13 cellular contexts compared by ENCODE assay signal in genomic region chr1:201546093-201546492, GRCh38. TPM values are rescaled to one million over a fixed set of nuclear protein-coding genes. Genes with fewer than 3 reads are reported as not detected.
DNase-seq lines count a peak whose midpoint lies in the region; ATAC-seq, FAIRE-seq and TF ChIP-seq lines count a peak whose summit lies in the region.
"Had no signal": no experiment of that assay in that cellular context is flagged by ENCODE, and none has a peak within 500 bp of the region (broad histone marks: within the 10 kb centered on the region; RNA-seq: fewer than 3 reads in every experiment).

No MANE protein-coding gene starts in this region.

- H3K18ac ChIP-seq in neuronal stem cell (ENCODE audit: low read length) = no peak overlapping the region

- H3K23ac ChIP-seq in neuronal stem cell (ENCODE audit: low read depth, low read length, poor library complexity) = no peak overlapping the region

- no peak overlapping the region for H3K14ac ChIP-seq in neuronal stem cell (ENCODE audit: low read length)

- H3K27me3 ChIP-seq in GM12878 (replicated peaks in 1 of 2; ENCODE audit: control insufficient read depth in 2 of 2, insufficient read depth in 2 of 2, low read length in 1 of 2) (no peaks in the 10 kb centered on the region), neuronal stem cell (ENCODE audit: control insufficient read depth in 3 of 3, insufficient read depth in 3 of 3, low read depth in 1 of 3, low read length in 3 of 3) (peaks cover 0 to 21% (median 2%) of the 10 kb centered on the region in 3 experiments)

- WGBS in GM12878 (ENCODE audit: insufficient coverage, insufficient replicate concordance, low lambda C conversion rate, missing lambda C conversion rate) = 31% methylated on average over 7 of the region's 9 CpGs
- no CpG with 5 or more reads among the region's 9 CpGs for WGBS in neuronal stem cell (ENCODE audit: extremely low coverage in 2 of 2, insufficient read length in 2 of 2, insufficient replicate concordance in 1 of 2), 2 donors

- H3K4me1 ChIP-seq in GM12878 (ENCODE audit: control insufficient read depth, insufficient read depth, low read length) (no peaks in the 10 kb centered on the region), neuronal stem cell (ENCODE audit: control insufficient read depth in 2 of 2, insufficient read depth in 1 of 2, low read depth in 1 of 2, low read length in 2 of 2) (peaks cover 0 to 3% of the 10 kb centered on the region in 2 donors)

- H3K9me3 ChIP-seq in GM12878 (replicated peaks; ENCODE audit: control insufficient read depth, insufficient read depth, low read length) = no peaks in the 10 kb centered on the region
- peaks cover 0 to 8% of the 10 kb centered on the region in 2 donors for H3K9me3 ChIP-seq in neuronal stem cell (replicated peaks in 1 of 2; ENCODE audit: control insufficient read depth in 2 of 2, insufficient read depth in 1 of 2, low read depth in 1 of 2, low read length in 2 of 2)
- H3K9me3 ChIP-seq: spleen had no signal

- no peaks in the 10 kb centered on the region for H3K79me2 ChIP-seq in GM12878 (ENCODE audit: control insufficient read depth, insufficient read depth, low read length)

- no peak overlapping the region for H3K4me2 ChIP-seq in GM12878 (ENCODE audit: control insufficient read depth, insufficient read depth)
- H3K4me2 ChIP-seq in neuronal stem cell (ENCODE audit: insufficient read depth, low read length, poor library complexity, severe bottlenecking) = no peak overlapping the region

- H3K27ac ChIP-seq in GM12878 (ENCODE audit: control insufficient read depth, insufficient read depth) (no peak overlapping the region), neuronal stem cell (replicated peaks; ENCODE audit: low read length) (no peak overlapping the region)
- H3K27ac ChIP-seq: SK-N-MC, spleen had no signal

- no peak for TF ChIP-seq RAD21 in GM12878 (IDR thresholded peaks at IDR 0.05; ENCODE audit: insufficient read depth, low read depth, low read length)

- CTCF ChIA-PET in GM12878 (lab: Yijun Ruan, JAX) = interaction anchor here (0.5 to 5.1 kb wide), 8 partner anchors 8 to 159 kb away, joined by 3 to 25 read pairs (median 4); no protein-coding TSS in a partner anchor

- no peak for TF ChIP-seq CTCF in GM12878 (IDR thresholded peaks at IDR 0.05 in 2 of 3, conservative IDR thresholded peaks at IDR 0.05 in 1 of 3; ENCODE audit: control insufficient read depth in 2 of 3, extremely low read depth in 1 of 3, insufficient read depth in 1 of 3, low read depth in 3 of 3, low read length in 3 of 3)

- intact Hi-C loops in GM12878 (cut with micrococcal nuclease; ENCODE audit: unreplicated experiment) = no loop called here

- in situ Hi-C loops in GM12878 (cut with MboI) = no loop called here

- SMC1A ChIA-PET in GM12878 (lab: Charles Lee; ENCODE audit: uncharacterized antibody, unreplicated experiment) = interaction anchor here (1.2 to 1.9 kb wide), 3 partner anchors 12 to 14 kb away, joined by 3 to 5 read pairs (median 4); no protein-coding TSS in a partner anchor

- no TSS peak for BruUV-seq in GM12878 (replicated peaks; lab: Mats Ljungman, UMichigan)

- no peak overlapping the region for H3K4ac ChIP-seq in neuronal stem cell (ENCODE audit: low read length)

- POLR2A ChIA-PET in GM12878 (lab: Charles Lee) = interaction anchor here (1.2 kb wide), 1 partner anchor 13 kb away, joined by 3 read pairs; no protein-coding TSS in a partner anchor

- no peak overlapping the region for H3K4me3 ChIP-seq in GM12878
- H3K4me3 ChIP-seq in neuronal stem cell (ENCODE audit: low read length in 2 of 2) = no peak overlapping the region
- H3K4me3 ChIP-seq: SK-N-MC, spleen had no signal

- H3K9ac ChIP-seq in GM12878 (ENCODE audit: control insufficient read depth, insufficient read depth, low read length) (no peak overlapping the region), neuronal stem cell (ENCODE audit: low read depth, low read length, poor library complexity) (no peak overlapping the region)

- no peak for FAIRE-seq in GM12878 (lab: Jason Lieb, UNC)
- FAIRE-seq: A204.1 had no signal

- no peak overlapping the region for H2BK15ac ChIP-seq in neuronal stem cell (ENCODE audit: low read length)

- DNase-seq in DMS53 (lab: John Stamatoyannopoulos, UW) (peak; percentile 27), DMS53 treated with DMSO at 0.1 percent for 48 hours (lab: John Stamatoyannopoulos, UW; ENCODE audit: unreplicated experiment) (no peak), NCI-H1092 treated with DMSO at 0.1 percent for 48 hours (lab: John Stamatoyannopoulos, UW) (peak; percentile 62), GM12878 (ENCODE audit: low read depth, low spot score) (peak; percentile 11), neuronal stem cell (ENCODE audit: low spot score) (no peak)
- no peak for DNase-seq in activated CD4-positive, alpha-beta T cell treated with anti-CD3 and anti-CD28 coated beads, Interleukin-2, amount 50 U/mL, for 48 hours
- DNase-seq: activated effector memory CD4-positive, alpha-beta T cell treated with Interleukin-2 at 50 U/mL for 16 hours; effector CD8-positive, alpha-beta T cell; spleen had no signal

- no peaks in the 10 kb centered on the region for H4K20me1 ChIP-seq in GM12878 (ENCODE audit: control insufficient read depth, insufficient read depth)

- no peak overlapping the region for H2AK5ac ChIP-seq in neuronal stem cell (ENCODE audit: low read depth, low read length)

- H2BK12ac ChIP-seq in neuronal stem cell (ENCODE audit: low read length) = no peak overlapping the region

- no peak overlapping the region for H4K8ac ChIP-seq in neuronal stem cell (ENCODE audit: low read depth, low read length)

- RAD21 ChIA-PET in GM12878 (lab: Charles Lee; ENCODE audit: unreplicated experiment) = interaction anchor here (0.8 to 1.7 kb wide), 5 partner anchors 9 to 104 kb away, joined by 3 to 5 read pairs (median 4); no protein-coding TSS in a partner anchor

- H3K36me3 ChIP-seq in GM12878 (ENCODE audit: control insufficient read depth in 2 of 2, insufficient read depth in 2 of 2, low read length in 1 of 2) (no peaks in the 10 kb centered on the region), neuronal stem cell (replicated peaks in 1 of 2; ENCODE audit: control insufficient read depth in 2 of 2, insufficient read depth in 2 of 2, low read length in 2 of 2) (no peaks in the 10 kb centered on the region)
- H3K36me3 ChIP-seq: spleen had no signal

- H2BK120ac ChIP-seq in neuronal stem cell (ENCODE audit: low read depth, low read length) = no peak overlapping the region

- H2AFZ ChIP-seq in GM12878 (ENCODE audit: control insufficient read depth, low read depth, low read length) (peak overlapping the region; percentile 7; the same call in 1 of the 2 replicates), neuronal stem cell (ENCODE audit: low read length) (peak overlapping the region; percentile 40)

- ATAC-seq in GM12878 = peak; percentile 90
- ATAC-seq in HG02840 (IDR thresholded peaks at IDR 0.05; ENCODE audit: low FRiP score, unreplicated experiment) = no peak
- ATAC-seq in HG03196 (IDR thresholded peaks at IDR 0.05; ENCODE audit: unreplicated experiment) = no peak

- no peak for TF ChIP-seq POLR2A in GM12878 (IDR thresholded peaks at IDR 0.05; ENCODE audit: low read depth, low read length)

- no peak overlapping the region for H2BK5ac ChIP-seq in neuronal stem cell (ENCODE audit: low read length)

- TF ChIP-seq EP300 in GM12878 (IDR thresholded peaks at IDR 0.05; ENCODE audit: borderline replicate concordance in 1 of 2, control insufficient read depth in 1 of 2, low read depth in 2 of 2, low read length in 2 of 2) = no peak

- no peaks in the 10 kb centered on the region for H3K79me1 ChIP-seq in neuronal stem cell (ENCODE audit: low read depth, low read length)

- H4K91ac ChIP-seq in neuronal stem cell (ENCODE audit: low read depth, low read length, poor library complexity) = no peak overlapping the region

TF ChIP-seq in GM12878, 131 proteins besides CTCF, POLR2A, EP300 and RAD21 (continues in another document):
- no peak for TF ChIP-seq CREM (IDR thresholded peaks at IDR 0.05; ENCODE audit: low read depth)

RNA-seq across cellular contexts. Expression of gene NAV1, which starts 7.2 kb away (rescaled TPM):
- total RNA-seq in GM12878 (2013; cell fraction: nucleolus; rRNA removed) = 3.6 and 5.0 TPM in 2 replicates
- total RNA-seq in GM12878 (2014; rRNA removed) (0.11 and 0.45 TPM in 2 replicates), GM12878 (2014; rRNA removed; fragmentation: Illumina TruSeq; extraction: Trizol) (0.09 and 0.64 TPM in 2 replicates), GM12878 (2021) (1.3 and 1.5 TPM in 2 replicates)
- 0.21 TPM for polyA plus RNA-seq in GM12878 (2011; ENCODE audit: low read depth)
- polyA plus RNA-seq in GM12878 (2011; rRNA removed) (0.26 and 0.37 TPM in 2 replicates), GM12878 (2014; fragmentation: Illumina TruSeq; extraction: Trizol) (0.54 and 0.81 TPM in 2 replicates), GM12878 (2014; fragmentation: Nextera tagmentation; extraction: Ambion mirVana) (under 1 TPM; 0.04 to 0.05 TPM), GM12878 (2014; rRNA removed) (0.19 and 0.47 TPM in 2 replicates), GM12878 (2016; fragmentation: Nextera tagmentation; extraction: Ambion mirVana) (under 1 TPM; 0.35 to 0.45 TPM)
- 0.17 and 0.25 TPM in 2 replicates for polyA plus RNA-seq in GM12878 (2011; cell fraction: cytosol; rRNA removed)
- polyA plus RNA-seq in GM12878 (2011; cell fraction: nucleus; rRNA removed) = 0.70 and 0.78 TPM in 2 replicates
- polyA plus RNA-seq in GM12878 (2012) = 0.38 and 0.62 TPM in 2 replicates
- 0.29 and 0.57 TPM in 2 replicates for polyA minus RNA-seq in GM12878 (2011; rRNA and poly(A)+ RNA removed)
- 0.52 and 0.80 TPM in 2 replicates for polyA minus RNA-seq in GM12878 (2011; cell fraction: cytosol; rRNA and poly(A)+ RNA removed)
- polyA minus RNA-seq in GM12878 (2011; cell fraction: nucleus; rRNA and poly(A)+ RNA removed) = 0.48 and 0.96 TPM in 2 replicates
- polyA plus RNA-seq in neuronal stem cell (2013, experiment 1 of 2) = 112 TPM
- polyA plus RNA-seq in neuronal stem cell (2013, experiment 2 of 2) = 121 TPM

RNA-seq across cellular contexts. Expression of gene CSRP1, which starts 39.2 kb away (rescaled TPM):
- 25.4 and 32.7 TPM in 2 replicates for total RNA-seq in GM12878 (2013; cell fraction: nucleolus; rRNA removed)
- total RNA-seq in GM12878 (2014; rRNA removed) = 80.1 and 80.4 TPM in 2 replicates
- total RNA-seq in GM12878 (2014; rRNA removed; fragmentation: Illumina TruSeq; extraction: Trizol) = 61.2 and 63.3 TPM in 2 replicates
- 67.9 and 79.8 TPM in 2 replicates for total RNA-seq in GM12878 (2021)
- polyA plus RNA-seq in GM12878 (2011; ENCODE audit: low read depth) = 25.1 TPM
- polyA plus RNA-seq in GM12878 (2011; rRNA removed) = 50.2 and 81.0 TPM in 2 replicates
- 102 and 110 TPM in 2 replicates for polyA plus RNA-seq in GM12878 (2011; cell fraction: cytosol; rRNA removed)
- polyA plus RNA-seq in GM12878 (2011; cell fraction: nucleus; rRNA removed) = 68.4 and 89.9 TPM in 2 replicates
- 32.9 and 33.6 TPM in 2 replicates for polyA plus RNA-seq in GM12878 (2012)
- 59.5 and 88.3 TPM in 2 replicates for polyA plus RNA-seq in GM12878 (2014; fragmentation: Illumina TruSeq; extraction: Trizol)
- polyA plus RNA-seq in GM12878 (2014; fragmentation: Nextera tagmentation; extraction: Ambion mirVana) = 10 to 100 TPM; 23.4 to 24.3 TPM
- polyA plus RNA-seq in GM12878 (2014; rRNA removed) = 80.8 and 93.4 TPM in 2 replicates
- polyA plus RNA-seq in GM12878 (2016; fragmentation: Nextera tagmentation; extraction: Ambion mirVana) = 10 to 100 TPM; 94.4 to 99.2 TPM
- 56.0 and 75.4 TPM in 2 replicates for polyA minus RNA-seq in GM12878 (2011; rRNA and poly(A)+ RNA removed)
- polyA minus RNA-seq in GM12878 (2011; cell fraction: cytosol; rRNA and poly(A)+ RNA removed) = 21.2 and 22.8 TPM in 2 replicates
- 14.0 and 23.8 TPM in 2 replicates for polyA minus RNA-seq in GM12878 (2011; cell fraction: nucleus; rRNA and poly(A)+ RNA removed)
- polyA plus RNA-seq in neuronal stem cell (2013, experiment 1 of 2) = 31.8 TPM
- 29.5 TPM for polyA plus RNA-seq in neuronal stem cell (2013, experiment 2 of 2)

Comparison
In these comparisons a context has a peak if more than half of its experiments do, and no peak if none do; other contexts are left out.
1. DNase-seq: peak in DMS53 (single experiment), NCI-H1092 treated with DMSO at 0.1 percent for 48 hours (single experiment) and GM12878 (single experiment); none in DMS53 treated with DMSO at 0.1 percent for 48 hours (single experiment), neuronal stem cell (single experiment) and activated CD4-positive, alpha-beta T cell treated with anti-CD3 and anti-CD28 coated beads, Interleukin-2, amount 50 U/mL, for 48 hours (0 of 2).